ENCODE assay signal across 8 cellular contexts in genomic region chr17:28745052-28745776, GRCh38. TPM values are rescaled to one million over a fixed set of nuclear protein-coding genes. Genes with fewer than 3 reads are reported as not detected.
DNase-seq lines count a peak whose midpoint lies in the region; ATAC-seq lines count a peak whose summit lies in the region.

No MANE protein-coding gene starts in this region.

- peak overlapping the region; percentile 95 for H4K8ac ChIP-seq in neuronal stem cell (ENCODE audit: low read depth, low read length)

- H2AFZ ChIP-seq in neuronal stem cell (ENCODE audit: low read length), result no peak overlapping the region

- H3K4me1 Mint-ChIP-seq in activated naive CD4-positive, alpha-beta T cell treated with anti-CD3 and anti-CD28 coated beads, Interleukin-2, amount 10 ng/mL, durations not matched to agents 7 days and 5 days, result peaks cover 43% of the 10 kb centered on the region

- H3K14ac ChIP-seq in neuronal stem cell (ENCODE audit: low read length), result peak overlapping the region; percentile 91

- H3K79me1 ChIP-seq in neuronal stem cell (ENCODE audit: low read depth, low read length), result peaks cover 27% of the 10 kb centered on the region

- peak overlapping the region; percentile 100 for H2BK120ac ChIP-seq in neuronal stem cell (ENCODE audit: low read depth, low read length)

- no peaks in the 10 kb centered on the region for H3K27me3 Mint-ChIP-seq in activated naive CD4-positive, alpha-beta T cell treated with anti-CD3 and anti-CD28 coated beads, Interleukin-2, amount 10 ng/mL, durations not matched to agents 7 days and 5 days

- peaks cover 15% of the 10 kb centered on the region for H3K36me3 Mint-ChIP-seq in activated naive CD4-positive, alpha-beta T cell treated with anti-CD3 and anti-CD28 coated beads, Interleukin-2, amount 10 ng/mL, durations not matched to agents 7 days and 5 days

- peaks cover 0 to 9% of the 10 kb centered on the region in 2 donors for H3K9me3 ChIP-seq in neuronal stem cell (replicated peaks in 1 of 2; ENCODE audit: control insufficient read depth in 2 of 2, insufficient read depth in 1 of 2, low read depth in 1 of 2, low read length in 2 of 2)

- peak overlapping the region; percentile 95 for H3K23ac ChIP-seq in neuronal stem cell (ENCODE audit: low read depth, low read length, poor library complexity)

- ATAC-seq in HG02938 (IDR thresholded peaks at IDR 0.05; ENCODE audit: unreplicated experiment) (no peak), HG02840 (IDR thresholded peaks at IDR 0.05; ENCODE audit: low FRiP score, unreplicated experiment) (no peak), GM19467 (IDR thresholded peaks at IDR 0.05; ENCODE audit: unreplicated experiment) (no peak)

- peak overlapping the region; percentile 89 for H3K4me3 Mint-ChIP-seq in activated naive CD4-positive, alpha-beta T cell treated with anti-CD3 and anti-CD28 coated beads, Interleukin-2, amount 10 ng/mL, durations not matched to agents 7 days and 5 days

- H4K91ac ChIP-seq in neuronal stem cell (ENCODE audit: low read depth, low read length, poor library complexity), result peak overlapping the region; percentile 66

- peaks cover 39 to 69% of the 10 kb centered on the region in 2 donors for H3K36me3 ChIP-seq in neuronal stem cell (replicated peaks in 1 of 2; ENCODE audit: control insufficient read depth in 2 of 2, insufficient read depth in 2 of 2, low read length in 2 of 2)

- no peaks in the 10 kb centered on the region for H3K9me3 Mint-ChIP-seq in activated naive CD4-positive, alpha-beta T cell treated with anti-CD3 and anti-CD28 coated beads, Interleukin-2, amount 10 ng/mL, durations not matched to agents 7 days and 5 days

- H3K4me2 ChIP-seq in neuronal stem cell (ENCODE audit: insufficient read depth, low read length, poor library complexity, severe bottlenecking), result peak overlapping the region; percentile 73

- peaks cover 19 to 26% of the 10 kb centered on the region in 2 donors for H3K4me1 ChIP-seq in neuronal stem cell (ENCODE audit: control insufficient read depth in 2 of 2, insufficient read depth in 1 of 2, low read depth in 1 of 2, low read length in 2 of 2)

- peak overlapping the region; percentile 93 for H2BK12ac ChIP-seq in neuronal stem cell (ENCODE audit: low read length)

- H3K4ac ChIP-seq in neuronal stem cell (ENCODE audit: low read length), result peak overlapping the region; percentile 93

- H3K4me3 ChIP-seq in GM08714 (ENCODE audit: low read length) (peak overlapping the region; percentile 93), neuronal stem cell (ENCODE audit: low read length in 2 of 2) (peak overlapping the region; percentile 74 to 98)

- H3K27me3 ChIP-seq in neuronal stem cell (ENCODE audit: control insufficient read depth in 3 of 3, insufficient read depth in 3 of 3, low read depth in 1 of 3, low read length in 3 of 3), result no peaks in the 10 kb centered on the region

- H3K18ac ChIP-seq in neuronal stem cell (ENCODE audit: low read length), result peak overlapping the region; percentile 100

- no CpG with 5 or more reads among the region's 28 CpGs for WGBS in neuronal stem cell (ENCODE audit: extremely low coverage in 2 of 2, insufficient read length in 2 of 2, insufficient replicate concordance in 1 of 2), 2 donors

- CTCF ChIA-PET in activated naive CD4-positive, alpha-beta T cell treated with anti-CD3 and anti-CD28 coated beads, Interleukin-2, amount 10 ng/mL, durations not matched to agents 7 days and 5 days (lab: Charles Lee), result interaction anchor here (1.5 to 15.0 kb wide), 3 partner anchors 18 to 32 kb away, joined by 4 to 415 read pairs (median 21); partner anchors contain the start of genes NEK8, RPL23A and TLCD1

- peak; percentile 59 for DNase-seq in NCI-H2029 (lab: John Stamatoyannopoulos, UW)
- DNase-seq in activated naive CD4-positive, alpha-beta T cell treated with anti-CD3 and anti-CD28 coated beads, Interleukin-2, amount 10 ng/mL, durations not matched to agents 7 days and 5 days, result peak; percentile 61
- DNase-seq in globus pallidus (ENCODE audit: low spot score), result peak; percentile 98
- peak; percentile 62 for DNase-seq in neuronal stem cell (ENCODE audit: low spot score)

- peak overlapping the region; percentile 100 for H2AK5ac ChIP-seq in neuronal stem cell (ENCODE audit: low read depth, low read length)

- H2BK5ac ChIP-seq in neuronal stem cell (ENCODE audit: low read length), result peak overlapping the region; percentile 100

- peak overlapping the region; percentile 94 for H3K27ac Mint-ChIP-seq in activated naive CD4-positive, alpha-beta T cell treated with anti-CD3 and anti-CD28 coated beads, Interleukin-2, amount 10 ng/mL, durations not matched to agents 7 days and 5 days

- peak overlapping the region; percentile 95 for H3K9ac ChIP-seq in neuronal stem cell (ENCODE audit: low read depth, low read length, poor library complexity)

- H3K27ac ChIP-seq in neuronal stem cell (replicated peaks; ENCODE audit: low read length), result peak overlapping the region; percentile 100

- H2BK15ac ChIP-seq in neuronal stem cell (ENCODE audit: low read length), result peak overlapping the region; percentile 99

RNA-seq across cellular contexts. Expression of gene TRAF4, which starts 1.4 kb away (rescaled TPM):
- polyA plus RNA-seq in neuronal stem cell (2013, experiment 1 of 2), result 107 TPM
- polyA plus RNA-seq in neuronal stem cell (2013, experiment 2 of 2), result 106 TPM

RNA-seq across cellular contexts. Expression of gene NEK8, which starts 16.6 kb away (rescaled TPM):
- polyA plus RNA-seq in neuronal stem cell (2013, experiment 1 of 2), result 4.5 TPM
- 4.3 TPM for polyA plus RNA-seq in neuronal stem cell (2013, experiment 2 of 2)

RNA-seq across cellular contexts. Expression of gene TLCD1, which starts 19.2 kb away (rescaled TPM):
- polyA plus RNA-seq in neuronal stem cell (2013, experiment 1 of 2), result 9.1 TPM
- 8.3 TPM for polyA plus RNA-seq in neuronal stem cell (2013, experiment 2 of 2)

RNA-seq across cellular contexts. Expression of gene RPL23A, which starts 25.4 kb away (rescaled TPM):
- 3,397 TPM for polyA plus RNA-seq in neuronal stem cell (2013, experiment 1 of 2)
- polyA plus RNA-seq in neuronal stem cell (2013, experiment 2 of 2), result 3,279 TPM

RNA-seq across cellular contexts. Expression of gene RAB34, which starts 27.5 kb away (rescaled TPM):
- polyA plus RNA-seq in neuronal stem cell (2013, experiment 1 of 2), result 76.6 TPM
- 73.6 TPM for polyA plus RNA-seq in neuronal stem cell (2013, experiment 2 of 2)
